In the genomic region with DNA sequence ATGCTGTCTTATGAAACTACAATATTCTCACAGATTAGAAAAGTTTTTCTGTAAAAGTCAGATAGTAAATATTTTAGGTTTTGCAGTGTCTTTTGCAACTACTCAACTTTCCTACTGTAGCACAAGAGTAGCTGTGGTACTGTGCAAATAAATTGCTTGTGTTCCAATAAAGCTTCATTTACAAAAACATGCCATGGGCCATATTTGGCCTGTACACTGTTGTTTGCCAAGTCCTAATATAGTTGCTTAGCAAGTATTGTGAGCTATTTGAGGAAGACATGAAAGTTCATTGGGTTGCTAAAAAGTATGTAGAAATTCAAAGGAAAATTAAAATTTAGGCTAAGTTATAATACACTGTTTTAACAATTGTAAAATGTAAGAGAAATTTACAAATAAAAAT, we compare ENCODE assay signal across 3 cellular contexts.
"Had no signal": no experiment of that assay in that cellular context is flagged by ENCODE, and none has a peak within 500 bp of the region (broad histone marks: within the 10 kb centered on the region; RNA-seq: fewer than 3 reads in every experiment).

No MANE protein-coding gene starts in this region.

- H3K4me3 ChIP-seq: GM12878 had no signal

- DNase-seq: GDM1, GF-D8 had no signal

- ATAC-seq: GM12878 had no signal
